In the genomic region with DNA sequence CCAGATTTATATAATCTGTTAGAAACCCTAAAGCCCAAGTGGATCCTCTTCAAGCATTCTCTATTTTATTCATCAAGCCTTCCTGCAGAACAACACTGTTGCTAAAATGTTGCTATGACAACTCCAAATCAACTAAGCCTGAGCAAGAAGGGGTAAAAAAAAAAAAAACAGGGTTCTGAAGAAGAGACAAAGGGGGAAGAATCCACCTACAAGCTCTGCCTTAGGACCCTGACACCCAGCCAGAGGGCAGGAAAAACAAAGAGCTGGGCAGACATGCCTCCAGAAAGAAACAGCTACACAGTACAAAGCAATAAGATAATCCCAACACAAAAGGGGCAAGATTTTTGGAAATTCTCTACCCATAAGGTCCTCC, we compare ENCODE assay signal across 8 cellular contexts. TPM values are rescaled to one million over a fixed set of nuclear protein-coding genes. Genes with fewer than 3 reads are reported as not detected.
DNase-seq lines count a peak whose midpoint lies in the region; ATAC-seq and TF ChIP-seq lines count a peak whose summit lies in the region.

No MANE protein-coding gene starts in this region.

- peaks cover 27% of the 10 kb centered on the region for H3F3A ChIP-seq in GM23338 (replicated peaks; ENCODE audit: low read depth)

- peak overlapping the region; percentile 95 to 97 (median 95) for H3K9ac ChIP-seq in skeletal muscle tissue (ENCODE audit: low read depth in 1 of 3, low read length in 3 of 3)

- peaks cover 27% of the 10 kb centered on the region for H3K79me2 ChIP-seq in GM23338 (replicated peaks; ENCODE audit: insufficient read depth)

- H3K4me1 Mint-ChIP-seq in GM23338 = peaks cover 25% of the 10 kb centered on the region
- peaks cover 12% of the 10 kb centered on the region for H3K4me1 Mint-ChIP-seq in glutamatergic neuron (ENCODE audit: low read depth, unreplicated experiment)

- peak overlapping the region; percentile 86 for H3K4me2 ChIP-seq in GM23338

- H3K9me3 Mint-ChIP-seq in GM23338 = peaks cover 33% of the 10 kb centered on the region
- H3K9me3 Mint-ChIP-seq in glutamatergic neuron (ENCODE audit: unreplicated experiment) = peaks cover 13% of the 10 kb centered on the region

- H3K4me3 ChIP-seq in GM23338 = peak overlapping the region; percentile 52
- peak overlapping the region; percentile 91 for H3K4me3 ChIP-seq in WI38 (ENCODE audit: low read depth, low read length)
- peak overlapping the region; percentile 85 to 98 (median 96) for H3K4me3 ChIP-seq in skeletal muscle tissue (ENCODE audit: low read length in 3 of 3)

- no peak for ATAC-seq in GM23338
- no peak for ATAC-seq in GM21528 (IDR thresholded peaks at IDR 0.05; ENCODE audit: low FRiP score, unreplicated experiment)
- ATAC-seq in GM21529 (IDR thresholded peaks at IDR 0.05; ENCODE audit: unreplicated experiment) = no peak
- ATAC-seq in GM19452 (IDR thresholded peaks at IDR 0.05; ENCODE audit: unreplicated experiment) = no peak

- H3K27ac ChIP-seq in GM23338 (ENCODE audit: low read depth) (0 out of 2 replicates have a peak overlapping the region, but pooled peaks have one; percentile 12), skeletal muscle tissue (ENCODE audit: low read depth, low read length) (peak overlapping the region; percentile 88)

- H3K4me3 Mint-ChIP-seq in GM23338 (peak overlapping the region; percentile 97), glutamatergic neuron (ENCODE audit: unreplicated experiment) (peak overlapping the region; percentile 97)

- DNase-seq in GM23338 (ENCODE audit: low spot score) (peak; percentile 27), glutamatergic neuron (no peak), 8988T (no peak)

- H3K36me3 Mint-ChIP-seq in GM23338 (ENCODE audit: low read depth) (peaks cover 60% of the 10 kb centered on the region), glutamatergic neuron (ENCODE audit: unreplicated experiment) (peaks cover 17% of the 10 kb centered on the region)

- H3K9me2 ChIP-seq in GM23338 (ENCODE audit: insufficient read depth) = peaks cover 15% of the 10 kb centered on the region; the same call in 1 of the 2 replicates

- H2AFZ ChIP-seq in GM23338 = no peak overlapping the region

- no peak for TF ChIP-seq CTCF in GM23338 (conservative IDR thresholded peaks at IDR 0.05; ENCODE audit: low read depth in 2 of 2)
- TF ChIP-seq CTCF in WI38 (IDR thresholded peaks at IDR 0.05; ENCODE audit: low read depth, low read length) = no peak
- no peak for TF ChIP-seq CTCF in glutamatergic neuron (IDR thresholded peaks at IDR 0.05; ENCODE audit: partially characterized antibody, unreplicated experiment)

- H3K36me3 ChIP-seq in GM23338 (ENCODE audit: insufficient read depth) (peaks cover 19% of the 10 kb centered on the region), skeletal muscle tissue (ENCODE audit: control insufficient read depth in 3 of 3, insufficient read depth in 3 of 3, low read length in 3 of 3) (peaks cover 31 to 35% (median 31%) of the 10 kb centered on the region in 3 donors)

- H3K27ac Mint-ChIP-seq in GM23338 (peak overlapping the region; percentile 88; the same call in 1 of the 2 replicates), glutamatergic neuron (ENCODE audit: unreplicated experiment) (peak overlapping the region; percentile 100)

- H3K9me3 ChIP-seq in skeletal muscle tissue (ENCODE audit: control insufficient read depth in 3 of 3, low read length in 3 of 3) = no peaks in the 10 kb centered on the region

- peaks cover 8% of the 10 kb centered on the region for H3K4me1 ChIP-seq in GM23338 (ENCODE audit: insufficient read depth)
- H3K4me1 ChIP-seq in skeletal muscle tissue (ENCODE audit: control insufficient read depth in 3 of 3, insufficient read depth in 3 of 3, low read length in 3 of 3) = peaks cover 12 to 24% (median 17%) of the 10 kb centered on the region in 3 donors

- no peaks in the 10 kb centered on the region; the same call in 1 of the 2 replicates for H4K20me1 ChIP-seq in GM23338 (replicated peaks; ENCODE audit: insufficient read depth)

- H3K27me3 Mint-ChIP-seq in GM23338 (ENCODE audit: insufficient read depth, low read depth, poor library complexity) = peaks cover 19% of the 10 kb centered on the region
- H3K27me3 Mint-ChIP-seq in glutamatergic neuron (ENCODE audit: unreplicated experiment) = peaks cover 22% of the 10 kb centered on the region

- H3K27me3 ChIP-seq in GM23338 (ENCODE audit: insufficient read depth) = peaks cover 5% of the 10 kb centered on the region; the same call in 1 of the 2 replicates
- H3K27me3 ChIP-seq in skeletal muscle tissue (ENCODE audit: control insufficient read depth in 3 of 3, insufficient read depth in 3 of 3, low read length in 3 of 3) = no peaks in the 10 kb centered on the region

TF ChIP-seq in GM23338, 12 proteins besides CTCF, POLR2A, EP300 and RAD21 (continues in another document):
- TF ChIP-seq ZNF114 (CRISPR knock-in tag; IDR thresholded peaks at IDR 0.05) (no peak), EZH2phosphoT487 (IDR thresholded peaks at IDR 0.05; ENCODE audit: unreplicated experiment) (no peak), CREB1 (CRISPR knock-in tag; IDR thresholded peaks at IDR 0.05; ENCODE audit: low read depth) (no peak), ZNF331 (CRISPR knock-in tag; IDR thresholded peaks at IDR 0.05; ENCODE audit: low read depth) (no peak)
- TF ChIP-seq, protein P1, sequence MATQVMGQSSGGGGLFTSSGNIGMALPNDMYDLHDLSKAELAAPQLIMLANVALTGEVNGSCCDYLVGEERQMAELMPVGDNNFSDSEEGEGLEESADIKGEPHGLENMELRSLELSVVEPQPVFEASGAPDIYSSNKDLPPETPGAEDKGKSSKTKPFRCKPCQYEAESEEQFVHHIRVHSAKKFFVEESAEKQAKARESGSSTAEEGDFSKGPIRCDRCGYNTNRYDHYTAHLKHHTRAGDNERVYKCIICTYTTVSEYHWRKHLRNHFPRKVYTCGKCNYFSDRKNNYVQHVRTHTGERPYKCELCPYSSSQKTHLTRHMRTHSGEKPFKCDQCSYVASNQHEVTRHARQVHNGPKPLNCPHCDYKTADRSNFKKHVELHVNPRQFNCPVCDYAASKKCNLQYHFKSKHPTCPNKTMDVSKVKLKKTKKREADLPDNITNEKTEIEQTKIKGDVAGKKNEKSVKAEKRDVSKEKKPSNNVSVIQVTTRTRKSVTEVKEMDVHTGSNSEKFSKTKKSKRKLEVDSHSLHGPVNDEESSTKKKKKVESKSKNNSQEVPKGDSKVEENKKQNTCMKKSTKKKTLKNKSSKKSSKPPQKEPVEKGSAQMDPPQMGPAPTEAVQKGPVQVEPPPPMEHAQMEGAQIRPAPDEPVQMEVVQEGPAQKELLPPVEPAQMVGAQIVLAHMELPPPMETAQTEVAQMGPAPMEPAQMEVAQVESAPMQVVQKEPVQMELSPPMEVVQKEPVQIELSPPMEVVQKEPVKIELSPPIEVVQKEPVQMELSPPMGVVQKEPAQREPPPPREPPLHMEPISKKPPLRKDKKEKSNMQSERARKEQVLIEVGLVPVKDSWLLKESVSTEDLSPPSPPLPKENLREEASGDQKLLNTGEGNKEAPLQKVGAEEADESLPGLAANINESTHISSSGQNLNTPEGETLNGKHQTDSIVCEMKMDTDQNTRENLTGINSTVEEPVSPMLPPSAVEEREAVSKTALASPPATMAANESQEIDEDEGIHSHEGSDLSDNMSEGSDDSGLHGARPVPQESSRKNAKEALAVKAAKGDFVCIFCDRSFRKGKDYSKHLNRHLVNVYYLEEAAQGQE (IDR thresholded peaks at IDR 0.05; ENCODE audit: unreplicated experiment) = no peak

RNA-seq across cellular contexts. Expression of a gene that starts 1.3 kb away (rescaled TPM):
- 71.7 and 74.8 TPM in 2 replicates for total RNA-seq in GM23338 (2014; rRNA removed; shearing (Covaris generic))
- polyA plus RNA-seq in GM23338 (2016; fragmentation: Nextera tagmentation; extraction: Ambion mirVana) = 23.6 and 23.8 TPM in 2 replicates
- total RNA-seq in glutamatergic neuron (ENCODE audit: unreplicated experiment) (158 TPM), skeletal muscle tissue (66.3 TPM)

RNA-seq across cellular contexts. Expression of a gene that starts 5.8 kb away (rescaled TPM):
- total RNA-seq in GM23338 (2014; rRNA removed; shearing (Covaris generic)) = 94.9 and 102 TPM in 2 replicates
- polyA plus RNA-seq in GM23338 (2016; fragmentation: Nextera tagmentation; extraction: Ambion mirVana) = 244 and 257 TPM in 2 replicates
- 24.2 TPM for total RNA-seq in glutamatergic neuron (ENCODE audit: unreplicated experiment)
- total RNA-seq in skeletal muscle tissue = 27.7 TPM

RNA-seq across cellular contexts. Expression of a gene that starts 23.6 kb away (rescaled TPM):
- total RNA-seq in GM23338 (2014; rRNA removed; shearing (Covaris generic)) = 169 and 194 TPM in 2 replicates
- 51.0 and 51.8 TPM in 2 replicates for polyA plus RNA-seq in GM23338 (2016; fragmentation: Nextera tagmentation; extraction: Ambion mirVana)
- total RNA-seq in glutamatergic neuron (ENCODE audit: unreplicated experiment) (7.7 TPM), skeletal muscle tissue (10.4 TPM)

RNA-seq across cellular contexts. Expression of a gene that starts 25.2 kb away (rescaled TPM):
- 0.19 TPM in 1 of 2 replicates, not detected in the other for total RNA-seq in GM23338 (2014; rRNA removed; shearing (Covaris generic))
- 0.45 and 1.0 TPM in 2 replicates for polyA plus RNA-seq in GM23338 (2016; fragmentation: Nextera tagmentation; extraction: Ambion mirVana)
- total RNA-seq in glutamatergic neuron (ENCODE audit: unreplicated experiment) (not detected), skeletal muscle tissue (4.2 TPM)

RNA-seq across cellular contexts. Expression of a gene that starts 44.8 kb away (rescaled TPM):
- total RNA-seq in GM23338 (2014; rRNA removed; shearing (Covaris generic)) = not detected in 2 replicates
- polyA plus RNA-seq in GM23338 (2016; fragmentation: Nextera tagmentation; extraction: Ambion mirVana) = 0.16 and 0.42 TPM in 2 replicates
- total RNA-seq in glutamatergic neuron (ENCODE audit: unreplicated experiment) (0.39 TPM), skeletal muscle tissue (not detected)

Comparison
In these comparisons a context has a peak if more than half of its experiments do, and no peak if none do; other contexts are left out.
1. RNA of a gene that starts 23.6 kb away (total RNA-seq): 169 to 194 TPM in GM23338; 10.4 TPM in skeletal muscle tissue (single experiment) and 7.7 TPM in glutamatergic neuron (single experiment); every median in the first group is over 10 times any median in the second.
2. Peak in every context shown above with its lines, with median percentiles within 50 percentile points of each other: H3K4me3 ChIP-seq.